10 cellular contexts compared by ENCODE assay signal in the genomic region with DNA sequence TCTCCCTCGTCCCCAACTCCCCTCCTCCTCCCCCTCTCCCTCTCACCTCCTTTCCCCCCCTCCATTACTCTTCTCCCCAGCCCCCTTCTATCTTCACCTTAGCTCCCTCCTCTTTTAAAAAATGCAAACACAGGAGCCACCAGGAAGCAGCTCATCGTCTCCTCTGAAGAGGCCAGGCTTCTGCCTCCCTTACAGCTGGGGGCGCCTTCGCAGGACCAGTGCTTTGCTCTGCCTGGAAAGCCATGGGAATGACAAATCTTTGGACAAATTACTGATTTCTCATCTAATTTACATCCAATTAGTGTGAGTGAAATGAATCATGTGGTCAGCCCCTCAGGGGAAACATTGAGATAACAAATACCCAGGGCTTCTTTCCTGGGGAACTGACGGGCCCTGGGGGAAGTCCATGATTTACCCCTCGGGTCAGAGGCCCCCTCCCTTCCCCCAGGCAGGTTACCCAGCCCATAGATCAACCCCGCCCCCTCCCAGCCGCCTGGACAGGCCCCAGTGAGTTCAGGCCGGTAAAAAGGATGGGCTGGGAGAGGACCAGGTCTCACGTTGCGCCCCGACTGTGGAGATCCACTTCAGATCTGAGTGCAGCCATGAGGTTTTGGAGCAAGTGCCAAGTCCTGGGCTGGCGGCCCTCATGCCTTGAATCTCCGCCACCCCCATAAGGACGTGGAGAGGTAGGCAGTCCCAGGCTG.
DNase-seq lines count a peak whose midpoint lies in the region; ATAC-seq and TF ChIP-seq lines count a peak whose summit lies in the region.
"Had no signal": no experiment of that assay in that cellular context is flagged by ENCODE, and none has a peak within 500 bp of the region (broad histone marks: within the 10 kb centered on the region; RNA-seq: fewer than 3 reads in every experiment).

No MANE protein-coding gene starts in this region.

- H3K9me3 Mint-ChIP-seq in activated CD4-positive, alpha-beta T cell treated with anti-CD3 and anti-CD28 coated beads for 36 hours (ENCODE audit: low read depth): no peaks in the 10 kb centered on the region

- intact Hi-C loops in activated CD4-positive, alpha-beta T cell treated with anti-CD3 and anti-CD28 coated beads for 36 hours (cut with DNase I, micrococcal nuclease): loop anchor here in 1 of 2 experiments (1.0 to 5.0 kb wide), 4 partner anchors 24 to 626 kb away; no protein-coding TSS in a partner anchor
- intact Hi-C loops in lower leg skin (cut with DNase I; ENCODE audit: low total_unique reads): no loop called here

- 0 out of 2 replicates have a peak, but pooled peaks cover 3% of the 10 kb centered on the region for H3F3A ChIP-seq in Loucy (ENCODE audit: low read depth)

- H3K9me3 ChIP-seq in Loucy (ENCODE audit: insufficient read depth, low read depth, low read length) (no peaks in the 10 kb centered on the region), esophagus (ENCODE audit: control insufficient read depth in 2 of 2, insufficient read depth in 1 of 2, low read depth in 1 of 2, low read length in 1 of 2) (no peaks in the 10 kb centered on the region)

- WGBS in esophagus, 2 donors: 52 to 59% methylated on average over 15 of the region's 15 CpGs
- WGBS in lower leg skin, 2 donors: 46 to 59% methylated on average over 9 to 15 of the region's 15 CpGs

- peaks cover 18% of the 10 kb centered on the region for H3K27me3 Mint-ChIP-seq in activated CD4-positive, alpha-beta T cell treated with anti-CD3 and anti-CD28 coated beads for 36 hours

- POLR2A ChIA-PET in activated CD4-positive, alpha-beta T cell treated with anti-CD3 and anti-CD28 coated beads for 36 hours (lab: Charles Lee): interaction anchor here (0.5 kb wide), 1 partner anchor 194 kb away, joined by 3 read pairs; no protein-coding TSS in a partner anchor

- ATAC-seq in activated CD4-positive, alpha-beta T cell treated with anti-CD3 and anti-CD28 coated beads for 36 hours: no peak
- peak; percentile 16 for ATAC-seq in stimulated activated naive CD8-positive, alpha-beta T cell treated with anti-CD3 and anti-CD28 coated beads, Interleukin-15, Interleukin-2, amounts not matched to agents 100 U/mL and 50 U/mL, for 24 hours
- ATAC-seq in GM21619 (IDR thresholded peaks at IDR 0.05; ENCODE audit: unreplicated experiment): no peak

- H2AFZ ChIP-seq in Loucy (ENCODE audit: low read length): peak overlapping the region; percentile 84; the same call in 1 of the 2 replicates

- H3K9ac ChIP-seq in Loucy (ENCODE audit: low read depth, low read length, poor library complexity, severe bottlenecking): no peak overlapping the region

- H3K4me3 ChIP-seq in Loucy (ENCODE audit: low read length, poor library complexity, severe bottlenecking) (peak overlapping the region; percentile 32), esophagus (ENCODE audit: low read depth in 1 of 2, low read length in 2 of 2) (no peak overlapping the region), lower leg skin (ENCODE audit: low read depth, poor library complexity, severe bottlenecking) (no peak overlapping the region)
- H3K4me3 ChIP-seq: smooth muscle cell had no signal

- peak overlapping the region; percentile 56 for H3K4me3 Mint-ChIP-seq in activated CD4-positive, alpha-beta T cell treated with anti-CD3 and anti-CD28 coated beads for 36 hours

- TF ChIP-seq CTCF in Loucy (conservative IDR thresholded peaks at IDR 0.05; ENCODE audit: low read length) (no peak), lower leg skin (IDR thresholded peaks at IDR 0.05) (no peak)

- peak overlapping the region; percentile 77 for H3K27ac Mint-ChIP-seq in activated CD4-positive, alpha-beta T cell treated with anti-CD3 and anti-CD28 coated beads for 36 hours

- no peaks in the 10 kb centered on the region for H4K20me1 ChIP-seq in Loucy (ENCODE audit: insufficient read depth, low read length, poor library complexity, severe bottlenecking)

- TF ChIP-seq POLR2A in lower leg skin (IDR thresholded peaks at IDR 0.05): no peak

- no peaks in the 10 kb centered on the region for H3K36me3 Mint-ChIP-seq in activated CD4-positive, alpha-beta T cell treated with anti-CD3 and anti-CD28 coated beads for 36 hours (ENCODE audit: low read depth)

- CTCF ChIA-PET in activated CD4-positive, alpha-beta T cell treated with anti-CD3 and anti-CD28 coated beads for 36 hours (lab: Charles Lee): no interaction called here

- H3K9me2 ChIP-seq in Loucy (replicated peaks; ENCODE audit: low read depth, low read length): no peaks in the 10 kb centered on the region

- peak overlapping the region; percentile 70 for H3K4me2 ChIP-seq in Loucy (ENCODE audit: low read depth, low read length, poor library complexity, severe bottlenecking)

- DNase-seq in activated CD4-positive, alpha-beta T cell treated with anti-CD3 and anti-CD28 coated beads for 36 hours: peak; percentile 21
- DNase-seq in activated CD4-positive, alpha-beta T cell treated with anti-CD3 and anti-CD28 coated beads, Interleukin-2, amount 50 U/mL, for 1 hour: no peak
- peak; percentile 44 for DNase-seq in stimulated activated naive CD8-positive, alpha-beta T cell treated with anti-CD3 and anti-CD28 coated beads, Interleukin-15, Interleukin-2, amounts not matched to agents 100 U/mL and 50 U/mL, for 24 hours
- DNase-seq in lower leg skin (ENCODE audit: low spot score in 2 of 2) (no peak), T-helper 9 cell (no peak)
- DNase-seq: substantia nigra had no signal

- peaks cover 42% of the 10 kb centered on the region for H3K4me1 Mint-ChIP-seq in activated CD4-positive, alpha-beta T cell treated with anti-CD3 and anti-CD28 coated beads for 36 hours

- H3K4me1 ChIP-seq in Loucy (ENCODE audit: insufficient read depth, low read length, poor library complexity, severe bottlenecking) (peaks cover 37% of the 10 kb centered on the region), esophagus (ENCODE audit: control insufficient read depth in 2 of 2, insufficient read depth in 2 of 2, low read length in 1 of 2) (peaks cover 0 to 6% of the 10 kb centered on the region in 2 donors)

- H3K27me3 ChIP-seq in Loucy (ENCODE audit: insufficient read depth, low read length, poor library complexity, severe bottlenecking) (no peaks in the 10 kb centered on the region), esophagus (ENCODE audit: control insufficient read depth in 1 of 2, insufficient read depth in 2 of 2, low read length in 2 of 2) (no peaks in the 10 kb centered on the region)

- H3K79me2 ChIP-seq in Loucy (ENCODE audit: insufficient read depth, low read length): no peaks in the 10 kb centered on the region

- peak overlapping the region; percentile 42 to 69 for H3K27ac ChIP-seq in esophagus (ENCODE audit: low read depth in 2 of 2, low read length in 1 of 2)

- H3K36me3 ChIP-seq in Loucy (ENCODE audit: insufficient read depth, low read length) (no peaks in the 10 kb centered on the region), esophagus (ENCODE audit: control insufficient read depth in 2 of 2, insufficient read depth in 2 of 2, low read length in 1 of 2) (no peaks in the 10 kb centered on the region)

Comparison
In these comparisons a context has a peak if more than half of its experiments do, and no peak if none do; other contexts are left out.
1. DNase-seq: peak in activated CD4-positive, alpha-beta T cell treated with anti-CD3 and anti-CD28 coated beads for 36 hours (single experiment) and stimulated activated naive CD8-positive, alpha-beta T cell treated with anti-CD3 and anti-CD28 coated beads, Interleukin-15, Interleukin-2, amounts not matched to agents 100 U/mL and 50 U/mL, for 24 hours (single experiment); none in activated CD4-positive, alpha-beta T cell treated with anti-CD3 and anti-CD28 coated beads, Interleukin-2, amount 50 U/mL, for 1 hour (single experiment), lower leg skin (0 of 2) and T-helper 9 cell (single experiment).